ENCODE assay signal across 2 cellular contexts in genomic region chr1:62720946-62721554, GRCh38.
TF ChIP-seq lines count a peak whose summit lies in the region.

No MANE protein-coding gene starts in this region.

TF ChIP-seq in IMR-90, 13 proteins besides CTCF, POLR2A, EP300 and RAD21:
- TF ChIP-seq ELK1 (IDR thresholded peaks at IDR 0.05; ENCODE audit: borderline replicate concordance, low read depth, low read length) (no peak), BHLHE40 (IDR thresholded peaks at IDR 0.05; ENCODE audit: low read depth, low read length) (no peak), NFE2L2 (IDR thresholded peaks at IDR 0.05; ENCODE audit: low read depth, low read length) (no peak), MAFK (IDR thresholded peaks at IDR 0.05; ENCODE audit: low read depth, low read length) (no peak), MAZ (IDR thresholded peaks at IDR 0.05; ENCODE audit: borderline replicate concordance, low read depth, low read length) (no peak), FOS (IDR thresholded peaks at IDR 0.05; ENCODE audit: low read depth, low read length) (no peak), CHD1 (IDR thresholded peaks at IDR 0.05; ENCODE audit: low read depth, low read length) (no peak)
- TF ChIP-seq, protein P1, sequence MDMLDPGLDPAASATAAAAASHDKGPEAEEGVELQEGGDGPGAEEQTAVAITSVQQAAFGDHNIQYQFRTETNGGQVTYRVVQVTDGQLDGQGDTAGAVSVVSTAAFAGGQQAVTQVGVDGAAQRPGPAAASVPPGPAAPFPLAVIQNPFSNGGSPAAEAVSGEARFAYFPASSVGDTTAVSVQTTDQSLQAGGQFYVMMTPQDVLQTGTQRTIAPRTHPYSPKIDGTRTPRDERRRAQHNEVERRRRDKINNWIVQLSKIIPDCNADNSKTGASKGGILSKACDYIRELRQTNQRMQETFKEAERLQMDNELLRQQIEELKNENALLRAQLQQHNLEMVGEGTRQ (IDR thresholded peaks at IDR 0.05; ENCODE audit: low read depth, low read length) = no peak

TF ChIP-seq in WTC11, 78 proteins besides CTCF, POLR2A, EP300 and RAD21:
- TF ChIP-seq ATF2 (CRISPR knock-in tag; IDR thresholded peaks at IDR 0.05; ENCODE audit: borderline replicate concordance, low read depth) = no peak
- no peak for TF ChIP-seq PRRX2 (CRISPR knock-in tag; IDR thresholded peaks at IDR 0.05)
- no peak for TF ChIP-seq FOXP4 (CRISPR knock-in tag; IDR thresholded peaks at IDR 0.05)
- TF ChIP-seq, protein P2, sequence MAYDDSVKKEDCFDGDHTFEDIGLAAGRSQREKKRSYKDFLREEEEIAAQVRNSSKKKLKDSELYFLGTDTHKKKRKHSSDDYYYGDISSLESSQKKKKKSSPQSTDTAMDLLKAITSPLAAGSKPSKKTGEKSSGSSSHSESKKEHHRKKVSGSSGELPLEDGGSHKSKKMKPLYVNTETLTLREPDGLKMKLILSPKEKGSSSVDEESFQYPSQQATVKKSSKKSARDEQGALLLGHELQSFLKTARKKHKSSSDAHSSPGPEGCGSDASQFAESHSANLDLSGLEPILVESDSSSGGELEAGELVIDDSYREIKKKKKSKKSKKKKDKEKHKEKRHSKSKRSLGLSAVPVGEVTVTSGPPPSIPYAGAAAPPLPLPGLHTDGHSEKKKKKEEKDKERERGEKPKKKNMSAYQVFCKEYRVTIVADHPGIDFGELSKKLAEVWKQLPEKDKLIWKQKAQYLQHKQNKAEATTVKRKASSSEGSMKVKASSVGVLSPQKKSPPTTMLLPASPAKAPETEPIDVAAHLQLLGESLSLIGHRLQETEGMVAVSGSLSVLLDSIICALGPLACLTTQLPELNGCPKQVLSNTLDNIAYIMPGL (CRISPR knock-in tag; IDR thresholded peaks at IDR 0.05) = no peak
- TF ChIP-seq NFYB (CRISPR knock-in tag; conservative IDR thresholded peaks at IDR 0.05; ENCODE audit: low read depth) = no peak
- TF ChIP-seq TEAD1 (CRISPR knock-in tag; IDR thresholded peaks at IDR 0.05) = no peak
- TF ChIP-seq FOXJ3 (CRISPR knock-in tag; IDR thresholded peaks at IDR 0.05; ENCODE audit: borderline replicate concordance) = no peak
- no peak for TF ChIP-seq ZNF232 (CRISPR knock-in tag; IDR thresholded peaks at IDR 0.05)
TF ChIP-seq in WTC11: peak in this region for 0.
